9 cellular contexts compared by ENCODE assay signal in genomic region chr9:36276840-36277239, GRCh38. TPM values are rescaled to one million over a fixed set of nuclear protein-coding genes. Genes with fewer than 3 reads are reported as not detected.
DNase-seq lines count a peak whose midpoint lies in the region; ATAC-seq and TF ChIP-seq lines count a peak whose summit lies in the region.
"Had no signal": no experiment of that assay in that cellular context is flagged by ENCODE, and none has a peak within 500 bp of the region (broad histone marks: within the 10 kb centered on the region; RNA-seq: fewer than 3 reads in every experiment).

No MANE protein-coding gene starts in this region.

- peak overlapping the region; percentile 62 to 82 (median 78) for H3K4me3 Mint-ChIP-seq in nephron

- peak overlapping the region; percentile 58 to 91 (median 75) for H3K27ac Mint-ChIP-seq in nephron

- ATAC-seq in HG03439 (IDR thresholded peaks at IDR 0.05; ENCODE audit: unreplicated experiment) (no peak), HG03039 (IDR thresholded peaks at IDR 0.05; ENCODE audit: unreplicated experiment) (no peak)

- in situ Hi-C loops in Caki2 (cut with HindIII; ENCODE audit: low pct_unique_long_range_greater_than_20kb, low sequenced_read_pairs): no loop called here

- H3K4me3 ChIP-seq in epithelial cell of proximal tubule (ENCODE audit: low read depth, low read length): peak overlapping the region; percentile 51
- H3K4me3 ChIP-seq: HAP-1 had no signal

- peaks cover 14% of the 10 kb centered on the region for H3K4me1 Mint-ChIP-seq in nephron

- TF ChIP-seq CTCF in epithelial cell of proximal tubule (conservative IDR thresholded peaks at IDR 0.05; ENCODE audit: low read depth, low read length) (no peak), nephron (IDR thresholded peaks at IDR 0.05; ENCODE audit: unreplicated experiment in 3 of 3) (no peak)

- DNase-seq in Caki2 (ENCODE audit: low read depth) (peak; percentile 56), NCI-H69 (lab: John Stamatoyannopoulos, UW) (peak; percentile 37), epithelial cell of proximal tubule (ENCODE audit: low read depth) (no peak), mesenteric fat pad (ENCODE audit: low spot score) (no peak)
- no peak for DNase-seq in stimulated activated CD4-positive, alpha-beta T cell treated with anti-CD3 and anti-CD28 coated beads, Interleukin-4, amount 100 ng/mL, for 24 hours

- peaks cover 3% of the 10 kb centered on the region for H3K36me3 Mint-ChIP-seq in nephron (ENCODE audit: low read depth)

- H3K9me3 Mint-ChIP-seq in nephron: no peaks in the 10 kb centered on the region

- no peaks in the 10 kb centered on the region for H3K27me3 Mint-ChIP-seq in nephron (ENCODE audit: low read depth)

RNA-seq across cellular contexts. Expression of gene GNE, which starts 18.6 kb away (rescaled TPM):
- 24.7 and 27.9 TPM in 2 replicates for total RNA-seq in Caki2 (2014; rRNA removed; shearing (Covaris generic); ENCODE audit: low replicate concordance)
- total RNA-seq in epithelial cell of proximal tubule: 23.4 and 23.9 TPM in 2 replicates
- 32.8 TPM for total RNA-seq in mesenteric fat pad

Comparison
In these comparisons a context has a peak if more than half of its experiments do, and no peak if none do; other contexts are left out.
1. DNase-seq: peak in Caki2 (single experiment) and NCI-H69 (single experiment); none in epithelial cell of proximal tubule (single experiment), mesenteric fat pad (single experiment) and stimulated activated CD4-positive, alpha-beta T cell treated with anti-CD3 and anti-CD28 coated beads, Interleukin-4, amount 100 ng/mL, for 24 hours (single experiment).